7 cellular contexts compared by ENCODE assay signal in genomic region chrX:152587523-152587922, GRCh38. TPM values are rescaled to one million over a fixed set of nuclear protein-coding genes. Genes with fewer than 3 reads are reported as not detected.
"Had no signal": no experiment of that assay in that cellular context is flagged by ENCODE, and none has a peak within 500 bp of the region (broad histone marks: within the 10 kb centered on the region; RNA-seq: fewer than 3 reads in every experiment).

No MANE protein-coding gene starts in this region.

RNA-seq across cellular contexts. Expression of gene GABRQ, which starts 50.2 kb away (rescaled TPM):
- total RNA-seq: OCI-LY7, PC-9, Peyer's patch, Right ventricle myocardium inferior, Right ventricle myocardium superior, SK-MEL-5, T-cell had no signal
